34 cellular contexts compared by ENCODE assay signal in genomic region chr4:82542642-82543041, GRCh38. TPM values are rescaled to one million over a fixed set of nuclear protein-coding genes. Genes with fewer than 3 reads are reported as not detected.
"Had no signal": no experiment of that assay in that cellular context is flagged by ENCODE, and none has a peak within 500 bp of the region (broad histone marks: within the 10 kb centered on the region; RNA-seq: fewer than 3 reads in every experiment).

No MANE protein-coding gene starts in this region.

- H3K36me3 ChIP-seq: ascending aorta, cardiac muscle cell, WERI-Rb-1 had no signal

- H3K4me1 ChIP-seq: ascending aorta had no signal

- H3K4me2 ChIP-seq: KMS-11 had no signal

- DNase-seq: activated CD4-positive, alpha-beta T cell treated with anti-CD3 and anti-CD28 coated beads for 1 hour; activated CD4-positive, alpha-beta T cell treated with anti-CD3 and anti-CD28 coated beads, Interleukin-2, amount 10 ng/mL, durations not matched to agents 24 days and 14 days; activated CD4-positive, alpha-beta T cell treated with anti-CD3 and anti-CD28 coated beads, Interleukin-2, amount 50 U/mL, for 4 hours; activated CD4-positive, CD25-positive, alpha-beta regulatory T cell; activated CD8-positive, alpha-beta T cell treated with anti-CD3 and anti-CD28 coated beads for 36 hours; activated effector memory CD4-positive, alpha-beta T cell treated with anti-CD3 and anti-CD28 coated beads, Interleukin-2, amount 50 U/mL, for 16 hours; activated naive CD4-positive, alpha-beta T cell; activated naive CD8-positive, alpha-beta T cell treated with anti-CD3 and anti-CD28 coated beads, Interleukin-2, amount 10 ng/mL, durations not matched to agents 7 days and 5 days; activated T-cell treated with anti-CD3 and anti-CD28 coated beads, Interleukin-2, amount 50 U/mL, for 1 hour; activated T-cell treated with anti-CD3 and anti-CD28 coated beads, Interleukin-2, amount 50 U/mL, for 72 hours; amygdala; MM.1S; MV-4-11; NCI-H1092; NCI-H1436 treated with DMSO at 0.1 percent for 48 hours; NCI-H1694 treated with DMSO at 0.1 percent for 48 hours; NCI-H2081; NCI-H2171 treated with DMSO at 0.1 percent for 48 hours; NCI-H2227 treated with DMSO at 0.1 percent for 48 hours; NCI-H446; NCI-H524 treated with DMSO at 0.1 percent for 48 hours; Right ventricle myocardium superior; SW 1271; T-helper 1 cell; T-helper 2 cell; T-helper 9 cell; WERI-Rb-1 had no signal

- H3K9ac ChIP-seq: KMS-11 had no signal

- H3K27ac ChIP-seq: ascending aorta, cardiac muscle cell, KMS-11, WERI-Rb-1 had no signal

- FAIRE-seq: RCC 7860 had no signal

- ATAC-seq: activated CD8-positive, alpha-beta T cell treated with anti-CD3 and anti-CD28 coated beads for 36 hours; activated T-cell treated with anti-CD3 and anti-CD28 coated beads, Interleukin-2, amount 50 U/mL, for 72 hours; activated T-helper 17 cell treated with anti-CD3 and anti-CD28 coated beads, Interleukin-2, amount 50 U/mL, for 72 hours had no signal

- H3K4me3 ChIP-seq: ascending aorta, cardiac muscle cell had no signal

- H3K27me3 ChIP-seq: ascending aorta, cardiac muscle cell had no signal

RNA-seq across cellular contexts. Expression of gene TMEM150C, which starts 19.1 kb away (rescaled TPM):
- total RNA-seq: activated CD4-positive, alpha-beta T cell treated with anti-CD3 and anti-CD28 coated beads, Interleukin-2, amount 10 ng/mL, durations not matched to agents 24 days and 14 days; activated CD8-positive, alpha-beta memory T cell treated with anti-CD3 and anti-CD28 coated beads for 36 hours; activated CD8-positive, alpha-beta T cell treated with anti-CD3 and anti-CD28 coated beads for 36 hours; activated naive CD8-positive, alpha-beta T cell treated with anti-CD3 and anti-CD28 coated beads, Interleukin-2, amount 10 ng/mL, durations not matched to agents 7 days and 5 days; activated T-helper 17 cell treated with anti-CD3 and anti-CD28 coated beads, Interleukin-2, amount 50 U/mL, for 72 hours; LHCN-M2 had no signal
